ENCODE assay signal across 7 cellular contexts in genomic region chr1:12464627-12465056, GRCh38.
DNase-seq lines count a peak whose midpoint lies in the region; ATAC-seq lines count a peak whose summit lies in the region.

No MANE protein-coding gene starts in this region.

- H3K4me1 ChIP-seq in esophagus (ENCODE audit: control insufficient read depth in 2 of 2, insufficient read depth in 2 of 2, low read length in 1 of 2): peaks cover 3 to 10% of the 10 kb centered on the region in 2 donors
- H3K4me1 ChIP-seq in muscle layer of colon (ENCODE audit: insufficient read depth, low read length): peaks cover 61% of the 10 kb centered on the region
- peaks cover 6 to 39% of the 10 kb centered on the region in 2 donors for H3K4me1 ChIP-seq in aorta (ENCODE audit: control insufficient read depth in 1 of 2, insufficient read depth in 2 of 2, low read length in 2 of 2)

- intact Hi-C loops in aorta (cut with DNase I): loop anchor here (5.0 to 10.0 kb wide), 3 partner anchors 42 to 150 kb away; partner anchors contain the start of gene DHRS3 (in 1 of the 2)

- H3K27me3 ChIP-seq in esophagus (ENCODE audit: control insufficient read depth in 1 of 2, insufficient read depth in 2 of 2, low read length in 2 of 2) (no peaks in the 10 kb centered on the region), muscle layer of colon (ENCODE audit: control insufficient read depth in 1 of 2, insufficient read depth in 2 of 2, low read length in 2 of 2) (no peaks in the 10 kb centered on the region), aorta (ENCODE audit: control insufficient read depth in 1 of 2, insufficient read depth in 2 of 2, low read length in 1 of 2) (no peaks in the 10 kb centered on the region)

- H3K36me3 ChIP-seq in esophagus (ENCODE audit: control insufficient read depth in 2 of 2, insufficient read depth in 2 of 2, low read length in 1 of 2) (peaks cover 2 to 15% of the 10 kb centered on the region in 2 donors), muscle layer of colon (ENCODE audit: insufficient read depth, low read length) (no peaks in the 10 kb centered on the region), aorta (ENCODE audit: control insufficient read depth in 1 of 2, insufficient read depth in 2 of 2, low read length in 1 of 2) (no peaks in the 10 kb centered on the region)

- ATAC-seq in aorta (ENCODE audit: low FRiP score) (peak; percentile 87), GM19452 (IDR thresholded peaks at IDR 0.05; ENCODE audit: unreplicated experiment) (no peak)

- H3K27ac ChIP-seq in esophagus (ENCODE audit: low read depth in 2 of 2, low read length in 1 of 2) (peak overlapping the region; percentile 6 to 78), muscle layer of colon (ENCODE audit: low read depth, low read length) (peak overlapping the region; percentile 67), aorta (ENCODE audit: low read depth in 1 of 2, low read length in 2 of 2) (peak overlapping the region; percentile 69 to 88)

- DNase-seq in NCI-H226 (peak; percentile 95), aorta (peak; percentile 79 to 83), NCI-H1694 (lab: John Stamatoyannopoulos, UW) (no peak)
- DNase-seq in NK-92 treated with Interleukin-12 subunit alpha and Interleukin-12 subunit beta, amount 100 ng/mL, for 24 hours (lab: John Stamatoyannopoulos, UW): no peak

- H3K4me3 ChIP-seq in esophagus (ENCODE audit: low read depth in 1 of 2, low read length in 2 of 2) (no peak overlapping the region), muscle layer of colon (ENCODE audit: low read depth in 1 of 2, low read length in 2 of 2) (no peak overlapping the region), aorta (ENCODE audit: low read length in 2 of 2) (no peak overlapping the region)

- H3K9me3 ChIP-seq in esophagus (ENCODE audit: control insufficient read depth in 2 of 2, insufficient read depth in 1 of 2, low read depth in 1 of 2, low read length in 1 of 2): no peaks in the 10 kb centered on the region
- H3K9me3 ChIP-seq in muscle layer of colon (ENCODE audit: low read length): no peaks in the 10 kb centered on the region
- H3K9me3 ChIP-seq in aorta (ENCODE audit: control insufficient read depth, low read length): no peaks in the 10 kb centered on the region

- no peak overlapping the region for H3K9ac ChIP-seq in muscle layer of colon (ENCODE audit: low read length)

- WGBS in esophagus, 2 donors: 48 to 50% methylated on average over 5 of the region's 5 CpGs
- 4 to 6% methylated on average over 5 of the region's 5 CpGs for WGBS in aorta, 2 donors

Comparison
In these comparisons a context has a peak if more than half of its experiments do, and no peak if none do; other contexts are left out.
1. DNase-seq: peak in NCI-H226 (single experiment) and aorta (2 of 2); none in NK-92 treated with Interleukin-12 subunit alpha and Interleukin-12 subunit beta, amount 100 ng/mL, for 24 hours (single experiment) and NCI-H1694 (single experiment).
2. Peak in every context shown above with its lines, with median percentiles within 50 percentile points of each other: H3K27ac ChIP-seq.